ENCODE assay signal across 28 cellular contexts in genomic region chr2:13462464-13462863, GRCh38.
"Had no signal": no experiment of that assay in that cellular context is flagged by ENCODE, and none has a peak within 500 bp of the region (broad histone marks: within the 10 kb centered on the region; RNA-seq: fewer than 3 reads in every experiment).

No MANE protein-coding gene starts in this region.

- H3K27ac Mint-ChIP-seq: dendritic cell treated with granulocyte-macrophage colony-stimulating factor and Interleukin-4, amounts not matched to agents 40 ng/mL and 50 ng/mL, for 4 days; effector memory CD8-positive, alpha-beta T cell; endodermal cell had no signal

- H3K4me3 Mint-ChIP-seq: dendritic cell treated with granulocyte-macrophage colony-stimulating factor and Interleukin-4, amounts not matched to agents 40 ng/mL and 50 ng/mL, for 4 days; effector memory CD8-positive, alpha-beta T cell; endodermal cell had no signal

- H3K27me3 Mint-ChIP-seq: dendritic cell treated with granulocyte-macrophage colony-stimulating factor and Interleukin-4, amounts not matched to agents 40 ng/mL and 50 ng/mL, for 4 days; effector memory CD8-positive, alpha-beta T cell had no signal

- H3K36me3 ChIP-seq: colonic mucosa, esophagus muscularis mucosa, esophagus squamous epithelium, gastrocnemius medialis, gastroesophageal sphincter, heart left ventricle, heart right ventricle had no signal

- H3K9me3 Mint-ChIP-seq: endodermal cell had no signal

- H3K4me1 ChIP-seq: colonic mucosa, esophagus muscularis mucosa, esophagus squamous epithelium, foreskin keratinocyte, gastrocnemius medialis, gastroesophageal sphincter, heart left ventricle, heart right ventricle had no signal

- H3K4me1 Mint-ChIP-seq: endodermal cell had no signal

- H3K9me3 ChIP-seq: colonic mucosa, esophagus muscularis mucosa, esophagus squamous epithelium, gastrocnemius medialis, gastroesophageal sphincter, heart left ventricle had no signal

- H3K27me3 ChIP-seq: colonic mucosa, esophagus muscularis mucosa, esophagus squamous epithelium, foreskin keratinocyte, gastrocnemius medialis, gastroesophageal sphincter, heart left ventricle, heart right ventricle had no signal

- H3K4me3 ChIP-seq: colonic mucosa, coronary artery, dorsolateral prefrontal cortex, esophagus muscularis mucosa, esophagus squamous epithelium, gastrocnemius medialis, gastroesophageal sphincter, heart left ventricle, heart right ventricle had no signal

- DNase-seq: colonic mucosa; cortex of kidney; dermis blood vessel endothelial cell; dorsolateral prefrontal cortex; effector CD4-positive, alpha-beta T cell; effector CD8-positive, alpha-beta T cell; effector memory CD4-positive, alpha-beta T cell; effector memory CD8-positive, alpha-beta T cell; endodermal cell; erythroblast; esophagus squamous epithelium; foreskin fibroblast; foreskin keratinocyte; foreskin melanocyte; gastrocnemius medialis; glutamatergic neuron; head of caudate nucleus; heart left ventricle; heart right ventricle had no signal

- FAIRE-seq: colon, endometrium, endothelial cell of umbilical vein had no signal

- ATAC-seq: effector memory CD8-positive, alpha-beta T cell; esophagus mucosa; foreskin keratinocyte; gastrocnemius medialis; gastroesophageal sphincter; heart left ventricle; heart right ventricle had no signal

- H3K27ac ChIP-seq: colonic mucosa, coronary artery, dorsolateral prefrontal cortex, epithelial cell of prostate, esophagus muscularis mucosa, esophagus squamous epithelium, foreskin keratinocyte, gastrocnemius medialis, gastroesophageal sphincter, heart left ventricle, heart right ventricle had no signal
